ENCODE assay signal across 19 cellular contexts in genomic region chr4:39569209-39569608, GRCh38. TPM values are rescaled to one million over a fixed set of nuclear protein-coding genes. Genes with fewer than 3 reads are reported as not detected.
DNase-seq lines count a peak whose midpoint lies in the region; TF ChIP-seq lines count a peak whose summit lies in the region.
"Had no signal": no experiment of that assay in that cellular context is flagged by ENCODE, and none has a peak within 500 bp of the region (broad histone marks: within the 10 kb centered on the region; RNA-seq: fewer than 3 reads in every experiment).

No MANE protein-coding gene starts in this region.

- DNase-seq in GM13976 (ENCODE audit: low spot score) (peak; percentile 20), NAMALWA (ENCODE audit: low spot score) (peak; percentile 35), progenitor cell of endocrine pancreas (ENCODE audit: low spot score, unreplicated experiment) (no peak), medulla oblongata (ENCODE audit: extremely low spot score) (no peak), AG08396 (ENCODE audit: low spot score) (no peak), EL (no peak)
- no peak for DNase-seq in stimulated activated CD4-positive, alpha-beta T cell treated with anti-CD3 and anti-CD28 coated beads, Interleukin-4, amount 100 ng/mL, for 1 hour
- DNase-seq: activated CD8-positive, alpha-beta memory T cell treated with anti-CD3 and anti-CD28 coated beads for 24 hours; activated effector memory CD4-positive, alpha-beta T cell treated with Interleukin-2 at 50 U/mL for 16 hours; immature natural killer cell; KG1; mesendoderm; NCI-H1417; NCI-H2171 treated with DMSO at 0.1 percent for 48 hours; NCI-H82; right cardiac atrium; stimulated activated CD4-positive, alpha-beta T cell treated with anti-CD3 and anti-CD28 coated beads, Interleukin-1b, Interleukin-23, amount 100 ng/mL, for 48 hours had no signal

- H3K9me3 Mint-ChIP-seq in progenitor cell of endocrine pancreas (ENCODE audit: low read depth) = peaks cover 12% of the 10 kb centered on the region
- H3K9me3 Mint-ChIP-seq: immature natural killer cell had no signal

- H3K9me3 ChIP-seq in duodenal mucosa (ENCODE audit: control insufficient read depth in 1 of 2, low read length in 2 of 2) = peaks cover 0 to 4% of the 10 kb centered on the region in 2 donors

- H3K4me1 ChIP-seq in duodenal mucosa (ENCODE audit: control insufficient read depth in 1 of 2, insufficient read depth in 2 of 2, low read length in 2 of 2) = peaks cover 0 to 9% of the 10 kb centered on the region in 2 donors

- peak overlapping the region; percentile 93 for H3K27ac Mint-ChIP-seq in progenitor cell of endocrine pancreas
- H3K27ac Mint-ChIP-seq: immature natural killer cell had no signal

- no peak for TF ChIP-seq CTCF in GM13976 (IDR thresholded peaks at IDR 0.05; ENCODE audit: borderline replicate concordance, control extremely low read depth, extremely low read depth, insufficient read depth, missing control alignments)
- no peak for TF ChIP-seq CTCF in progenitor cell of endocrine pancreas (IDR thresholded peaks at IDR 0.05; ENCODE audit: unreplicated experiment)

- peaks cover 27% of the 10 kb centered on the region for H3K4me1 Mint-ChIP-seq in progenitor cell of endocrine pancreas (ENCODE audit: low read depth)

- no peak overlapping the region for H3K27ac ChIP-seq in duodenal mucosa (ENCODE audit: low read depth, low read length)
- H3K27ac ChIP-seq: RWPE1 had no signal

- H3K9ac ChIP-seq in duodenal mucosa (ENCODE audit: low read depth in 1 of 2, low read length in 2 of 2) = peak overlapping the region; percentile 50 to 55

- peaks cover 25% of the 10 kb centered on the region for H3K36me3 Mint-ChIP-seq in progenitor cell of endocrine pancreas (ENCODE audit: insufficient read depth)

- no peaks in the 10 kb centered on the region for H3K27me3 ChIP-seq in duodenal mucosa (ENCODE audit: control insufficient read depth in 1 of 2, insufficient read depth in 2 of 2, low read length in 2 of 2)

- in situ Hi-C loops in GM13976 (cut with MboI; ENCODE audit: low sequenced_read_pairs, unreplicated experiment) = no loop called here

- no peak overlapping the region for H3K4me3 Mint-ChIP-seq in progenitor cell of endocrine pancreas (ENCODE audit: low read depth)

- H3K4me3 ChIP-seq in duodenal mucosa (ENCODE audit: low read depth in 1 of 2, low read length in 2 of 2) = peak overlapping the region; percentile 54 to 64

- H3K36me3 ChIP-seq in duodenal mucosa (ENCODE audit: control insufficient read depth in 1 of 2, insufficient read depth in 2 of 2, low read length in 2 of 2) = peaks cover 0 to 6% of the 10 kb centered on the region in 2 donors

- H3K27me3 Mint-ChIP-seq in progenitor cell of endocrine pancreas = no peaks in the 10 kb centered on the region

RNA-seq across cellular contexts. Expression of gene UGDH, which starts 42.0 kb away (rescaled TPM):
- total RNA-seq in progenitor cell of endocrine pancreas = 518 and 607 TPM in 2 replicates

Comparison
In these comparisons a context has a peak if more than half of its experiments do, and no peak if none do; other contexts are left out.
1. DNase-seq: peak in GM13976 (single experiment) and NAMALWA (single experiment); none in progenitor cell of endocrine pancreas (single experiment), medulla oblongata (single experiment), stimulated activated CD4-positive, alpha-beta T cell treated with anti-CD3 and anti-CD28 coated beads, Interleukin-4, amount 100 ng/mL, for 1 hour (single experiment), AG08396 (single experiment) and EL (single experiment).